In the genomic region with DNA sequence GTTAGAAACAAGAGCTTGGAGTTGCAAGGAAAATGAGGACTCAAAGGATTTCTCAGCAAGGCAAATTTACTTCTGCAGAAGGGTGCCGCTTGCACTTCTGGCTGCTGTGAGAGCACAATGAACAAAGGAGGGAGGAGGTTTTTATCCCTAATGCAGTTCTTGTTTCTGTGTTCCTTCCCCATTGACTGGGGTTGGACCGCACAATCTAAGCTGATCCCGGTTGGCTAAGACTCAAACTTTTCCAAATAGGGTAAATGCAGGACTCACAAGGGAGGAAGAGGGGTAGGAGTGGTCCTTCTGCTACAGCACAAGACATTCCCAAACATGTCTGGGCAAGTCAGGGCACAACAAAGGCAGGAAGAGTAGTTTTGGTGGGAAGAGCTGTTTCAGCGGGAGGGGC, we compare ENCODE assay signal across 17 cellular contexts.
"Had no signal": no experiment of that assay in that cellular context is flagged by ENCODE, and none has a peak within 500 bp of the region (broad histone marks: within the 10 kb centered on the region; RNA-seq: fewer than 3 reads in every experiment).

No MANE protein-coding gene starts in this region.

- DNase-seq: activated CD4-positive, alpha-beta T cell treated with anti-CD3 and anti-CD28 coated beads for 1 hour; activated CD4-positive, alpha-beta T cell treated with anti-CD3 and anti-CD28 coated beads, Interleukin-2, amount 50 U/mL, for 4 hours; activated T-cell treated with anti-CD3 and anti-CD28 coated beads for 4 hours; effector memory CD4-positive, alpha-beta T cell; hippocampal formation; T1000; transverse colon had no signal

- H3K4me1 Mint-ChIP-seq: mesothelial cell of epicardium had no signal

- H3K9me3 ChIP-seq: prostate gland, vagina had no signal

- H3K4me1 ChIP-seq: prostate gland, right atrium auricular region, suprapubic skin, transverse colon, vagina had no signal

- H3K27ac ChIP-seq: prostate gland, right atrium auricular region, suprapubic skin, transverse colon, vagina had no signal

- H3K27me3 Mint-ChIP-seq: dendritic cell treated with granulocyte-macrophage colony-stimulating factor and Interleukin-4, amounts not matched to agents 40 ng/mL and 50 ng/mL, for 4 days had no signal

- H3K4me3 ChIP-seq: lung, prostate gland, right atrium auricular region, suprapubic skin, transverse colon, vagina had no signal

- H3K4me3 Mint-ChIP-seq: activated naive CD8-positive, alpha-beta T cell; dendritic cell treated with granulocyte-macrophage colony-stimulating factor and Interleukin-4, amounts not matched to agents 40 ng/mL and 50 ng/mL, for 4 days; mesothelial cell of epicardium; natural killer cell treated with Interleukin-12 subunit alpha and Interleukin-12 subunit beta and Interleukin-15 and Interleukin-18, amount 100 ng/mL, for 72 hours; stimulated activated naive CD8-positive, alpha-beta T cell treated with anti-CD3 and anti-CD28 coated beads, Interleukin-15, Interleukin-2, amounts not matched to agents 100 ng/mL and 50 ng/mL, for 24 hours had no signal

- H3K27me3 ChIP-seq: right atrium auricular region, suprapubic skin, transverse colon, vagina had no signal

- H3K36me3 ChIP-seq: prostate gland, right atrium auricular region, suprapubic skin, transverse colon, vagina had no signal

- H3K27ac Mint-ChIP-seq: activated naive CD8-positive, alpha-beta T cell; dendritic cell treated with granulocyte-macrophage colony-stimulating factor and Interleukin-4, amounts not matched to agents 40 ng/mL and 50 ng/mL, for 4 days; mesothelial cell of epicardium; natural killer cell treated with Interleukin-12 subunit alpha and Interleukin-12 subunit beta and Interleukin-15 and Interleukin-18, amount 100 ng/mL, for 72 hours; stimulated activated naive CD8-positive, alpha-beta T cell treated with anti-CD3 and anti-CD28 coated beads, Interleukin-15, Interleukin-2, amounts not matched to agents 100 ng/mL and 50 ng/mL, for 24 hours had no signal
